Comparison of ENCODE assay signal across 14 cellular contexts in the genomic region with DNA sequence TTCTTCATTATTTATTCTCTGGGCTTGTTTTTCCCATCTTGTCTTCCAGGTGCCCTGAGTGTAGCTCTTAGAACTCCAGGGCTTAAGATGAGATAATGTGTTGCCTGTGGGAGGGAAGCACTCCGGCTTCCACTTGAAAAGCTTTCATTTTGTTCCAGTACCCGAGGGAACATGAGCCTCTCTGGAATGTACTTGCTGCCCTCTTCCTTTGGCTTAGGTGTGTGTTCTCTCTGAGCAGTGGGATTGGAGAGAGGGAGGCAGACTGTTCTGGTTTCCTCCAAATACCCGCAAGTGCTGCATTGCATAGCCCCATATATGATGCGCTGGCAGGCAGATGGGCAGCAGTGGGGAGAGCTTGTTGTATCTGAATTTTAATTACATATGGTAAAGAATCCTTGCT. TPM values are rescaled to one million over a fixed set of nuclear protein-coding genes. Genes with fewer than 3 reads are reported as not detected.
A peak's percentile ranks its signal among the peaks of the same experiment; 100 is the strongest.
DNase-seq lines count a peak whose midpoint lies in the region; ATAC-seq, FAIRE-seq and TF ChIP-seq lines count a peak whose summit lies in the region.
"Had no signal": no experiment of that assay in that cellular context is flagged by ENCODE, and none has a peak within 500 bp of the region (broad histone marks: within the 10 kb centered on the region; RNA-seq: fewer than 3 reads in every experiment).

No MANE protein-coding gene starts in this region.

- no peaks in the 10 kb centered on the region for H4K20me1 ChIP-seq in mammary epithelial cell (ENCODE audit: insufficient read depth, low read length)

- H3K9ac ChIP-seq in mammary epithelial cell (ENCODE audit: insufficient read depth, low read length): no peak overlapping the region

- H3K9me3 ChIP-seq in KOPT-K1 (ENCODE audit: insufficient read depth, low read length, poor library complexity, severe bottlenecking) (no peaks in the 10 kb centered on the region), mammary epithelial cell (replicated peaks; ENCODE audit: insufficient read depth, low read length) (no peaks in the 10 kb centered on the region), left ventricle myocardium inferior (replicated peaks) (no peaks in the 10 kb centered on the region)

- CTCF ChIA-PET in mammary epithelial cell (lab: Charles Lee; ENCODE audit: low non-redundant PET): no interaction called here

- H3K79me2 ChIP-seq in mammary epithelial cell (ENCODE audit: insufficient read depth, low read length): no peaks in the 10 kb centered on the region

- H3K27ac ChIP-seq in KOPT-K1 (ENCODE audit: low read depth, low read length, poor library complexity, severe bottlenecking) (peak overlapping the region; percentile 27), mammary epithelial cell (ENCODE audit: insufficient read depth, low read depth, low read length) (peak overlapping the region; percentile 25), left ventricle myocardium inferior (replicated peaks) (no peak overlapping the region)
- H3K27ac ChIP-seq: SK-N-MC had no signal

- TF ChIP-seq CTCF in mammary epithelial cell (conservative IDR thresholded peaks at IDR 0.05 in 1 of 2, IDR thresholded peaks at IDR 0.05 in 1 of 2; ENCODE audit: extremely low read depth in 1 of 2, insufficient read depth in 1 of 2, low read depth in 1 of 2, low read length in 2 of 2): peak in 1 of 2 donors; percentile 19
- TF ChIP-seq CTCF in left ventricle myocardium inferior (IDR thresholded peaks at IDR 0.05; ENCODE audit: borderline replicate concordance): no peak

- FAIRE-seq in GM19239 (lab: Jason Lieb, UNC): no peak

- peak overlapping the region; percentile 49 for H3K4me2 ChIP-seq in mammary epithelial cell (ENCODE audit: insufficient read depth, low read depth, low read length)

- H3K36me3 ChIP-seq in KOPT-K1 (ENCODE audit: insufficient read depth, low read length): no peaks in the 10 kb centered on the region
- H3K36me3 ChIP-seq in mammary epithelial cell (ENCODE audit: insufficient read depth, low read length): no peaks in the 10 kb centered on the region
- no peaks in the 10 kb centered on the region for H3K36me3 ChIP-seq in left ventricle myocardium inferior

- ATAC-seq in HG02973 (IDR thresholded peaks at IDR 0.05; ENCODE audit: unreplicated experiment): no peak

- H3K27me3 ChIP-seq in mammary epithelial cell (ENCODE audit: insufficient read depth, low read length) (no peaks in the 10 kb centered on the region), left ventricle myocardium inferior (ENCODE audit: low read depth) (peaks cover 5% of the 10 kb centered on the region)

- in situ Hi-C loops in mammary epithelial cell (cut with MboI; ENCODE audit: low sequenced_read_pairs in 2 of 2): no loop called here

- intact Hi-C loops in mammary epithelial cell (cut with micrococcal nuclease) (no loop called here), left ventricle myocardium inferior (cut with micrococcal nuclease) (no loop called here)

- H3K4me1 ChIP-seq in mammary epithelial cell (ENCODE audit: insufficient read depth, low read length) (peaks cover 19% of the 10 kb centered on the region), left ventricle myocardium inferior (no peaks in the 10 kb centered on the region)

- DNase-seq in A172 (ENCODE audit: low spot score): peak; percentile 5
- DNase-seq in mammary epithelial cell: peak; percentile 60
- DNase-seq in medulla oblongata (ENCODE audit: extremely low spot score): peak; percentile 61
- no peak for DNase-seq in NCI-H2081 treated with DMSO at 0.1 percent for 48 hours (lab: John Stamatoyannopoulos, UW)
- no peak for DNase-seq in left ventricle myocardium inferior
- DNase-seq in GM19239 (ENCODE audit: insufficient read length, low spot score): no peak
- DNase-seq: naive B cell; NCI-H526 treated with DMSO at 0.1 percent for 48 hours; stimulated activated naive CD8-positive, alpha-beta T cell treated with anti-CD3 and anti-CD28 coated beads, Interleukin-15, Interleukin-2, amounts not matched to agents 100 U/mL and 50 U/mL, for 24 hours had no signal

- H2AFZ ChIP-seq in mammary epithelial cell (ENCODE audit: low read depth, low read length): peak overlapping the region; percentile 79

- WGBS in mammary epithelial cell (ENCODE audit: low coverage, missing lambda C conversion rate): 3% methylated on average over 3 of the region's 4 CpGs

- no TSS peak for BruUV-seq in mammary epithelial cell (replicated peaks; lab: Mats Ljungman, UMichigan)

- H3K4me3 ChIP-seq in mammary epithelial cell (replicated peaks in 1 of 3; ENCODE audit: insufficient read depth in 1 of 3, low read depth in 2 of 3, low read length in 3 of 3) (peak overlapping the region in 1 of 3 experiments; percentile 6), left ventricle myocardium inferior (no peak overlapping the region)
- H3K4me3 ChIP-seq: SK-N-MC had no signal

- dilution Hi-C loops in mammary epithelial cell (cut with HindIII; ENCODE audit: low sequenced_read_pairs): no loop called here

RNA-seq across cellular contexts. Expression of gene DTHD1, which starts 0.9 kb away (rescaled TPM):
- not detected in 2 replicates for total RNA-seq in A172 (2014; rRNA removed; shearing (Covaris generic))
- total RNA-seq in mammary epithelial cell (not detected), left ventricle myocardium inferior (not detected)
- not detected for polyA plus RNA-seq in mammary epithelial cell
- not detected for polyA minus RNA-seq in mammary epithelial cell
- total RNA-seq: B cell, LHCN-M2 had no signal

RNA-seq across cellular contexts. Expression of gene ARAP2, which starts 36.2 kb away (rescaled TPM):
- 7.4 and 26.9 TPM in 2 replicates for total RNA-seq in A172 (2014; rRNA removed; shearing (Covaris generic))
- total RNA-seq in mammary epithelial cell (10 to 100 TPM; 13.1 to 25.2 TPM), left ventricle myocardium inferior (2.9 TPM)
- polyA plus RNA-seq in mammary epithelial cell: 2.8 TPM
- 7.0 TPM for polyA minus RNA-seq in mammary epithelial cell
- total RNA-seq: LHCN-M2 had no signal

Comparison
In these comparisons a context has a peak if more than half of its experiments do, and no peak if none do; other contexts are left out.
1. DNase-seq: peak in A172 (single experiment), mammary epithelial cell (single experiment) and medulla oblongata (single experiment); none in NCI-H2081 treated with DMSO at 0.1 percent for 48 hours (single experiment), left ventricle myocardium inferior (single experiment) and GM19239 (single experiment).